9 cellular contexts compared by ENCODE assay signal in the genomic region with DNA sequence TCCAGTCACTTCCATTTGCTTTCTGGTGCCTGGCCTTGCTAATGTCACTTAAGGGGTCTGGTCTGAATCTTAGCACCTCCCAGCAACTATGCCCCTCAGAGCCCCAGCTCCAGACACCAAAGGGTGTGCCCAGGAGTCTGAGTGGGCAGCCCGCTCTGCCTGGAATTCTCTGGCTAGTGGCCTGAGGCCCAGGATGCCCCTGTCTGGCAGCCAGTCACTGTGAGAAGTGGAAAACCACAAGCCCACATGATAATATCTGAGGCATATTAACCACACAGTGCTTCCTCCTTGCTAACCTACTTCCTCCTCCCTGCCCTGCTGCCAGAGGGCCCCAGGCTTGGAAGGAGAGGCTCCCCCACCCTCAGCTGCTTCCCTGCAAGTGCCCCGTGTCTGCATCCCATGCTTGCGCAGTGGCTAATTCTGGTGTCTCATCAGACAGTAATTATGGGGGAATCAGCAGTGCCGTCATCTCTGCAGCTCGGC. TPM values are rescaled to one million over a fixed set of nuclear protein-coding genes. Genes with fewer than 3 reads are reported as not detected.
DNase-seq lines count a peak whose midpoint lies in the region; ATAC-seq and TF ChIP-seq lines count a peak whose summit lies in the region.
"Had no signal": no experiment of that assay in that cellular context is flagged by ENCODE, and none has a peak within 500 bp of the region (broad histone marks: within the 10 kb centered on the region; RNA-seq: fewer than 3 reads in every experiment).

No MANE protein-coding gene starts in this region.

- no peaks in the 10 kb centered on the region for H3K9me3 ChIP-seq in BLaER1

- peaks cover 65% of the 10 kb centered on the region for H3K4me1 ChIP-seq in BLaER1

- ATAC-seq in GM19351 (IDR thresholded peaks at IDR 0.05; ENCODE audit: unreplicated experiment) (no peak), GM18909 (IDR thresholded peaks at IDR 0.05; ENCODE audit: poor library complexity, unreplicated experiment) (no peak), GM18868 (IDR thresholded peaks at IDR 0.05; ENCODE audit: unreplicated experiment) (no peak)

- H3K4me3 ChIP-seq in BLaER1 (0 out of 2 replicates have a peak overlapping the region, but pooled peaks have one; percentile 28), HL-60 (replicated peaks; ENCODE audit: insufficient read depth, low read length) (no peak overlapping the region)

- peaks cover 45% of the 10 kb centered on the region for H4K20me1 ChIP-seq in BLaER1

- no peaks in the 10 kb centered on the region for H3K36me3 ChIP-seq in BLaER1

- no peaks in the 10 kb centered on the region for H3K9me3 Mint-ChIP-seq in T-helper 1 cell treated with Interleukin-12 subunit alpha and Interleukin-12 subunit beta and Interleukin-4 antibody, amounts not matched to agents 30 μg/mL and 1 μg/mL, for 36 hours
- H3K9me3 Mint-ChIP-seq in immature natural killer cell, result no peaks in the 10 kb centered on the region

- H3K9ac ChIP-seq in BLaER1, result peak overlapping the region; percentile 26; the same call in 1 of the 2 replicates

- H3K4me1 Mint-ChIP-seq in T-helper 1 cell treated with Interleukin-12 subunit alpha and Interleukin-12 subunit beta and Interleukin-4 antibody, amounts not matched to agents 30 μg/mL and 1 μg/mL, for 36 hours (ENCODE audit: low read depth), result peaks cover 29% of the 10 kb centered on the region
- H3K4me1 Mint-ChIP-seq in immature natural killer cell, result peaks cover 25 to 27% of the 10 kb centered on the region in 2 donors

- H3K27ac ChIP-seq in BLaER1 (peak overlapping the region; percentile 77), HL-60 (replicated peaks) (no peak overlapping the region)

- H3K4me2 ChIP-seq in BLaER1, result peak overlapping the region; percentile 90

- H3K27ac Mint-ChIP-seq in T-helper 1 cell treated with Interleukin-12 subunit alpha and Interleukin-12 subunit beta and Interleukin-4 antibody, amounts not matched to agents 30 μg/mL and 1 μg/mL, for 36 hours, result no peak overlapping the region
- peak overlapping the region in 1 of 6 donors; percentile 65 for H3K27ac Mint-ChIP-seq in immature natural killer cell

- H3K27me3 ChIP-seq in BLaER1, result 0 out of 2 replicates have a peak, but pooled peaks cover 4% of the 10 kb centered on the region
- H3K27me3 ChIP-seq in HL-60 (ENCODE audit: insufficient read depth, poor library complexity, severe bottlenecking), result peaks cover 55% of the 10 kb centered on the region

- H3K27me3 Mint-ChIP-seq in T-helper 1 cell treated with Interleukin-12 subunit alpha and Interleukin-12 subunit beta and Interleukin-4 antibody, amounts not matched to agents 30 μg/mL and 1 μg/mL, for 36 hours (ENCODE audit: low read depth), result peaks cover 88% of the 10 kb centered on the region
- H3K27me3 Mint-ChIP-seq in immature natural killer cell (ENCODE audit: low read depth in 3 of 3), result peaks cover 19 to 35% (median 32%) of the 10 kb centered on the region in 3 donors

- TF ChIP-seq CTCF in HL-60 (IDR thresholded peaks at IDR 0.05; ENCODE audit: insufficient read depth, low read length), result no peak

- peak overlapping the region; percentile 13 for H3K4me3 Mint-ChIP-seq in T-helper 1 cell treated with Interleukin-12 subunit alpha and Interleukin-12 subunit beta and Interleukin-4 antibody, amounts not matched to agents 30 μg/mL and 1 μg/mL, for 36 hours
- peak overlapping the region; percentile 34 to 72 (median 58) for H3K4me3 Mint-ChIP-seq in immature natural killer cell

- H3K36me3 Mint-ChIP-seq in T-helper 1 cell treated with Interleukin-12 subunit alpha and Interleukin-12 subunit beta and Interleukin-4 antibody, amounts not matched to agents 30 μg/mL and 1 μg/mL, for 36 hours (ENCODE audit: low read depth), result no peaks in the 10 kb centered on the region
- H3K36me3 Mint-ChIP-seq in immature natural killer cell, result peaks cover 0 to 3% (median 0%) of the 10 kb centered on the region in 3 donors

- DNase-seq in HL-60 (ENCODE audit: low read depth in 1 of 2, low spot score in 1 of 2), result peak; percentile 83 to 96
- DNase-seq in immature natural killer cell, result peak in 2 of 3 donors; percentile 24 to 26
- no peak for DNase-seq in HuH-7.5 (ENCODE audit: low spot score)
- DNase-seq: stimulated activated CD4-positive, alpha-beta T cell treated with anti-CD3 and anti-CD28 coated beads, Interleukin-2, amount 100 ng/mL, for 24 hours had no signal

RNA-seq across cellular contexts. Expression of a gene that starts 14.0 kb away (rescaled TPM):
- not detected for polyA plus RNA-seq in immature natural killer cell
